Comparison of ENCODE assay signal across 1 cellular context in genomic region chr22:31102441-31103081, GRCh38.
TF ChIP-seq lines count a peak whose summit lies in the region.

No MANE protein-coding gene starts in this region.

TF ChIP-seq in endothelial cell of umbilical vein, 7 proteins besides CTCF, POLR2A, EP300 and RAD21:
- TF ChIP-seq FOS (IDR thresholded peaks at IDR 0.05; ENCODE audit: borderline replicate concordance, insufficient read depth, low read length), result no peak
- TF ChIP-seq EZH2 (IDR thresholded peaks at IDR 0.05; ENCODE audit: borderline replicate concordance, low read depth, low read length, severe bottlenecking), result no peak
- no peak for TF ChIP-seq MYC (IDR thresholded peaks at IDR 0.05; ENCODE audit: low read depth, low read length)
- no peak for TF ChIP-seq POLR2AphosphoS5 (IDR thresholded peaks at IDR 0.05; ENCODE audit: insufficient read depth, low read depth, low read length)
- TF ChIP-seq MAX (IDR thresholded peaks at IDR 0.05; ENCODE audit: insufficient read depth, insufficient read length), result no peak
- TF ChIP-seq GATA2 (IDR thresholded peaks at IDR 0.05; ENCODE audit: insufficient read depth, insufficient read length, low read depth, low read length), result no peak
- no peak for TF ChIP-seq JUN (IDR thresholded peaks at IDR 0.05; ENCODE audit: borderline replicate concordance, insufficient read depth, insufficient read length, low read depth)
